ENCODE assay signal across 28 cellular contexts in genomic region chr2:62675062-62675461, GRCh38.
"Had no signal": no experiment of that assay in that cellular context is flagged by ENCODE, and none has a peak within 500 bp of the region (broad histone marks: within the 10 kb centered on the region; RNA-seq: fewer than 3 reads in every experiment).

No MANE protein-coding gene starts in this region.

- H3K27ac Mint-ChIP-seq: activated CD4-positive, alpha-beta memory T cell treated with anti-CD3 and anti-CD28 coated beads, Interleukin-2, amount 10 ng/mL, durations not matched to agents 7 days and 5 days; activated CD4-positive, alpha-beta T cell treated with anti-CD3 and anti-CD28 coated beads for 36 hours; activated CD4-positive, alpha-beta T cell treated with anti-CD3 and anti-CD28 coated beads, Interleukin-2, amount 10 ng/mL, durations not matched to agents 7 days and 5 days; activated naive CD4-positive, alpha-beta T cell treated with anti-CD3 and anti-CD28 coated beads, Interleukin-2, amount 10 ng/mL, durations not matched to agents 7 days and 5 days; activated naive CD4-positive, alpha-beta T cell treated with anti-CD3 and anti-CD28 coated beads, Interleukin-2, amount 50 U/mL, for 72 hours; activated naive CD8-positive, alpha-beta T cell treated with anti-CD3 and anti-CD28 coated beads, Interleukin-2, amount 10 ng/mL, durations not matched to agents 7 days and 5 days; activated T-cell treated with anti-CD3 and anti-CD28 coated beads, Interleukin-2, amount 50 U/mL, for 24 hours; activated T-cell treated with anti-CD3 and anti-CD28 coated beads, Interleukin-2, amount 50 U/mL, for 72 hours had no signal

- H3K27ac ChIP-seq: brain microvascular endothelial cell, colonic mucosa, epithelial cell of prostate had no signal

- H3K9me3 ChIP-seq: colonic mucosa had no signal

- FAIRE-seq: astrocyte, bronchial epithelial cell, endometrium, endothelial cell of umbilical vein, frontal cortex had no signal

- H3K9me3 Mint-ChIP-seq: activated CD4-positive, alpha-beta memory T cell treated with anti-CD3 and anti-CD28 coated beads, Interleukin-2, amount 10 ng/mL, durations not matched to agents 7 days and 5 days; activated CD4-positive, alpha-beta T cell treated with anti-CD3 and anti-CD28 coated beads, Interleukin-2, amount 10 ng/mL, durations not matched to agents 7 days and 5 days; activated naive CD4-positive, alpha-beta T cell treated with anti-CD3 and anti-CD28 coated beads, Interleukin-2, amount 10 ng/mL, durations not matched to agents 7 days and 5 days; activated naive CD4-positive, alpha-beta T cell treated with anti-CD3 and anti-CD28 coated beads, Interleukin-2, amount 50 U/mL, for 72 hours; activated naive CD8-positive, alpha-beta T cell treated with anti-CD3 and anti-CD28 coated beads, Interleukin-2, amount 10 ng/mL, durations not matched to agents 7 days and 5 days; activated T-cell treated with anti-CD3 and anti-CD28 coated beads, Interleukin-2, amount 50 U/mL, for 24 hours; activated T-cell treated with anti-CD3 and anti-CD28 coated beads, Interleukin-2, amount 50 U/mL, for 72 hours; central memory CD8-positive, alpha-beta T cell had no signal

- H3K36me3 Mint-ChIP-seq: activated naive CD4-positive, alpha-beta T cell treated with anti-CD3 and anti-CD28 coated beads, Interleukin-2, amount 10 ng/mL, durations not matched to agents 7 days and 5 days; activated naive CD4-positive, alpha-beta T cell treated with anti-CD3 and anti-CD28 coated beads, Interleukin-2, amount 50 U/mL, for 72 hours; activated naive CD8-positive, alpha-beta T cell treated with anti-CD3 and anti-CD28 coated beads, Interleukin-2, amount 10 ng/mL, durations not matched to agents 7 days and 5 days had no signal

- H3K4me3 ChIP-seq: colonic mucosa had no signal

- H3K4me1 ChIP-seq: colonic mucosa had no signal

- H3K36me3 ChIP-seq: brain microvascular endothelial cell, colonic mucosa had no signal

- H3K4me1 Mint-ChIP-seq: activated CD4-positive, alpha-beta memory T cell treated with anti-CD3 and anti-CD28 coated beads, Interleukin-2, amount 10 ng/mL, durations not matched to agents 7 days and 5 days; activated CD4-positive, alpha-beta T cell treated with anti-CD3 and anti-CD28 coated beads for 36 hours; activated CD4-positive, alpha-beta T cell treated with anti-CD3 and anti-CD28 coated beads, Interleukin-2, amount 10 ng/mL, durations not matched to agents 7 days and 5 days; activated naive CD4-positive, alpha-beta T cell treated with anti-CD3 and anti-CD28 coated beads, Interleukin-2, amount 10 ng/mL, durations not matched to agents 7 days and 5 days; activated naive CD8-positive, alpha-beta T cell treated with anti-CD3 and anti-CD28 coated beads, Interleukin-2, amount 10 ng/mL, durations not matched to agents 7 days and 5 days; central memory CD8-positive, alpha-beta T cell had no signal

- H3K4me3 Mint-ChIP-seq: activated CD4-positive, alpha-beta memory T cell treated with anti-CD3 and anti-CD28 coated beads, Interleukin-2, amount 10 ng/mL, durations not matched to agents 7 days and 5 days; activated CD4-positive, alpha-beta T cell treated with anti-CD3 and anti-CD28 coated beads for 36 hours; activated CD4-positive, alpha-beta T cell treated with anti-CD3 and anti-CD28 coated beads, Interleukin-2, amount 10 ng/mL, durations not matched to agents 7 days and 5 days; activated naive CD4-positive, alpha-beta T cell treated with anti-CD3 and anti-CD28 coated beads, Interleukin-2, amount 10 ng/mL, durations not matched to agents 7 days and 5 days; activated naive CD8-positive, alpha-beta T cell treated with anti-CD3 and anti-CD28 coated beads, Interleukin-2, amount 10 ng/mL, durations not matched to agents 7 days and 5 days; activated T-cell treated with anti-CD3 and anti-CD28 coated beads, Interleukin-2, amount 50 U/mL, for 24 hours; activated T-cell treated with anti-CD3 and anti-CD28 coated beads, Interleukin-2, amount 50 U/mL, for 72 hours; central memory CD8-positive, alpha-beta T cell had no signal

- DNase-seq: activated CD4-positive, alpha-beta memory T cell treated with anti-CD3 and anti-CD28 coated beads, Interleukin-2, amount 10 ng/mL, durations not matched to agents 7 days and 5 days; activated CD4-positive, alpha-beta T cell treated with anti-CD3 and anti-CD28 coated beads for 36 hours; activated CD4-positive, alpha-beta T cell treated with anti-CD3 and anti-CD28 coated beads, Interleukin-2, amount 10 ng/mL, durations not matched to agents 7 days and 5 days; activated CD4-positive, alpha-beta T cell treated with anti-CD3 and anti-CD28 coated beads, Interleukin-2, amount 50 U/mL, for 4 hours; activated CD4-positive, CD25-positive, alpha-beta regulatory T cell; activated CD4-positive, CD25-positive, alpha-beta regulatory T cell treated with anti-CD3 and anti-CD28 coated beads, Interleukin-2, amount 50 U/mL, for 72 hours; activated CD8-positive, alpha-beta memory T cell treated with anti-CD3 and anti-CD28 coated beads, Interleukin-2, amount 50 U/mL, for 48 hours; activated gamma-delta T cell; activated naive CD4-positive, alpha-beta T cell; activated naive CD4-positive, alpha-beta T cell treated with anti-CD3 and anti-CD28 coated beads, Interleukin-2, amount 10 ng/mL, durations not matched to agents 7 days and 5 days; activated naive CD8-positive, alpha-beta T cell treated with anti-CD3 and anti-CD28 coated beads, Interleukin-2, amount 10 ng/mL, durations not matched to agents 7 days and 5 days; activated T-cell treated with anti-CD3 and anti-CD28 coated beads for 4 hours; activated T-cell treated with anti-CD3 and anti-CD28 coated beads, Interleukin-2, amount 50 U/mL, for 24 hours; activated T-cell treated with anti-CD3 and anti-CD28 coated beads, Interleukin-2, amount 50 U/mL, for 72 hours; brain microvascular endothelial cell; colonic mucosa; effector CD8-positive, alpha-beta T cell; foreskin fibroblast; head of caudate nucleus; T-helper 2 cell had no signal

- H3K27me3 ChIP-seq: brain microvascular endothelial cell, colonic mucosa had no signal

- ATAC-seq: activated CD4-positive, alpha-beta T cell treated with anti-CD3 and anti-CD28 coated beads for 36 hours; activated naive CD4-positive, alpha-beta T cell treated with anti-CD3 and anti-CD28 coated beads, Interleukin-2, amount 50 U/mL, for 72 hours; activated T-cell treated with anti-CD3 and anti-CD28 coated beads, Interleukin-2, amount 50 U/mL, for 72 hours had no signal
